1 cellular context compared by ENCODE assay signal in the genomic region with DNA sequence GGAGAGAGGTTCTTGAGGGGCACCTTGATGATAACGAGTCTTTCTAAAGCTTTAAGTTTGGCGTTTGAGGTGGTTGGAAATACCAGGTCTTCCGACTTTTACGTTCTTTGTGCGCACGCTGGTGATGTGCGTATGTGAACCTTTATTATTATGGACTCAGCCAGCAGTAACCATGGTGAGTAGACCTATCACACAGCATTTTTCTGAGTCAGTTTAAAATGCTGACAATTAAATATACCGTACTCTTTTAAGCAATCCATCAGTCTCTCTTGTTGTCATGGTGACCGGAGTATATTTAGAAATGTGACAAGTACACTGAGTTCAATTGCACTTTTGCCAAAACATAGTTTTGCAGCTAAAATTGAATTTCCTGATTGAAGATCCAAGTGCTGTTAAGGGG.
TF ChIP-seq lines count a peak whose summit lies in the region.

No MANE protein-coding gene starts in this region.

TF ChIP-seq in neural cell, 6 proteins besides CTCF, POLR2A, EP300 and RAD21 (continued from another document):
- TF ChIP-seq, protein P1, sequence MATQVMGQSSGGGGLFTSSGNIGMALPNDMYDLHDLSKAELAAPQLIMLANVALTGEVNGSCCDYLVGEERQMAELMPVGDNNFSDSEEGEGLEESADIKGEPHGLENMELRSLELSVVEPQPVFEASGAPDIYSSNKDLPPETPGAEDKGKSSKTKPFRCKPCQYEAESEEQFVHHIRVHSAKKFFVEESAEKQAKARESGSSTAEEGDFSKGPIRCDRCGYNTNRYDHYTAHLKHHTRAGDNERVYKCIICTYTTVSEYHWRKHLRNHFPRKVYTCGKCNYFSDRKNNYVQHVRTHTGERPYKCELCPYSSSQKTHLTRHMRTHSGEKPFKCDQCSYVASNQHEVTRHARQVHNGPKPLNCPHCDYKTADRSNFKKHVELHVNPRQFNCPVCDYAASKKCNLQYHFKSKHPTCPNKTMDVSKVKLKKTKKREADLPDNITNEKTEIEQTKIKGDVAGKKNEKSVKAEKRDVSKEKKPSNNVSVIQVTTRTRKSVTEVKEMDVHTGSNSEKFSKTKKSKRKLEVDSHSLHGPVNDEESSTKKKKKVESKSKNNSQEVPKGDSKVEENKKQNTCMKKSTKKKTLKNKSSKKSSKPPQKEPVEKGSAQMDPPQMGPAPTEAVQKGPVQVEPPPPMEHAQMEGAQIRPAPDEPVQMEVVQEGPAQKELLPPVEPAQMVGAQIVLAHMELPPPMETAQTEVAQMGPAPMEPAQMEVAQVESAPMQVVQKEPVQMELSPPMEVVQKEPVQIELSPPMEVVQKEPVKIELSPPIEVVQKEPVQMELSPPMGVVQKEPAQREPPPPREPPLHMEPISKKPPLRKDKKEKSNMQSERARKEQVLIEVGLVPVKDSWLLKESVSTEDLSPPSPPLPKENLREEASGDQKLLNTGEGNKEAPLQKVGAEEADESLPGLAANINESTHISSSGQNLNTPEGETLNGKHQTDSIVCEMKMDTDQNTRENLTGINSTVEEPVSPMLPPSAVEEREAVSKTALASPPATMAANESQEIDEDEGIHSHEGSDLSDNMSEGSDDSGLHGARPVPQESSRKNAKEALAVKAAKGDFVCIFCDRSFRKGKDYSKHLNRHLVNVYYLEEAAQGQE (IDR thresholded peaks at IDR 0.05; ENCODE audit: borderline replicate concordance) = no peak
